1 cellular context compared by ENCODE assay signal in the genomic region with DNA sequence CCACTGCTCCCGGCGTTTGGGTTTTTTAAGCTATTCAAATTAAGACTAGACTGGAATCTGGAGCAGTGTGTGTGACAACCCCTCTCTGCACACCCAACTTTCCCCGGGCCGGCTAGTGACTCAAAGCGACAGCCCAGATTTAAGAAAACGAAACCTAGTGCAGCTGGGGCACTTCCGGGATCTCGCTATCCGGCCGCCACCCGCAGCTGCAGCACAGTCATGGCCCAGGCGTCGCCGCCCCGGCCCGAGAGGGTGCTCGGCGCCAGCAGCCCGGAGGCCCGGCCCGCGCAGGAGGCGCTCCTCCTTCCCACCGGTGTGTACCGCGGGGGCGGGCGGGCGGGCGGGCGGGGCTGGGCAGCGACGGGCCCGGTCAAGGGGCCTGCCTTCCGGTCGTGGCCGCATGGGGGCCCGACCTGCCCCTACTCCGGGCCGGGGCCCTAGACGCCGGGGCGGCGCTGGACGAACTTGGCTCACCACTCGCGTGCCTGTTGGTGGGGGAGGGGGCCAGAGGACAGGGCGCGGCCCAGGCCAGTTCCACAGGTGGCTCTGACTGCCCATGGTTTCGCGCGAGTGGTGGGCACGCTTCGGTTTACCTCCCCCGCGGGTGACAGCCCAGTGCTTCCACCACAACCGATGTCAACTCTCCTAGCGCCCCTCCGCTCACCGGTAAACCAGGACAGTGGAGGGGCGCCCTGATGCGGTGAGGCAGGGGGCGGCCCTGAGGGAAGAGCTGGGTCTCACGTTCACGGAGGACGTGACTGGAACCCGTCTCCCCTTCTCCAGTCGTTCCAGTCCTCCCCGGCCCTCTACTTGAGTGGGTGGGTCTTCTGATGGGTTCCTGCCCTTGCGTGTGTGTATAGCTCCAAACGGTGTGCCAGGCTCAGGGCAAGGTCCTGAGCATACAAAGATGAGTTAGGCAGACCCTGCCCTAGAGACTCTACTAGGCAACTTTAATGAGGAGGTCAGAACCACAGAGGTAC.
TF ChIP-seq lines count a peak whose summit lies in the region.

TSS of gene PHF11 (plus strand) at position 171 of the 980 bp plus-strand sequence. CDS start at position 220, 49 bp downstream.

TF ChIP-seq in HepG2, 621 proteins besides CTCF, POLR2A, EP300 and RAD21 (continued from another document and continues in another):
- TF ChIP-seq, protein P1, sequence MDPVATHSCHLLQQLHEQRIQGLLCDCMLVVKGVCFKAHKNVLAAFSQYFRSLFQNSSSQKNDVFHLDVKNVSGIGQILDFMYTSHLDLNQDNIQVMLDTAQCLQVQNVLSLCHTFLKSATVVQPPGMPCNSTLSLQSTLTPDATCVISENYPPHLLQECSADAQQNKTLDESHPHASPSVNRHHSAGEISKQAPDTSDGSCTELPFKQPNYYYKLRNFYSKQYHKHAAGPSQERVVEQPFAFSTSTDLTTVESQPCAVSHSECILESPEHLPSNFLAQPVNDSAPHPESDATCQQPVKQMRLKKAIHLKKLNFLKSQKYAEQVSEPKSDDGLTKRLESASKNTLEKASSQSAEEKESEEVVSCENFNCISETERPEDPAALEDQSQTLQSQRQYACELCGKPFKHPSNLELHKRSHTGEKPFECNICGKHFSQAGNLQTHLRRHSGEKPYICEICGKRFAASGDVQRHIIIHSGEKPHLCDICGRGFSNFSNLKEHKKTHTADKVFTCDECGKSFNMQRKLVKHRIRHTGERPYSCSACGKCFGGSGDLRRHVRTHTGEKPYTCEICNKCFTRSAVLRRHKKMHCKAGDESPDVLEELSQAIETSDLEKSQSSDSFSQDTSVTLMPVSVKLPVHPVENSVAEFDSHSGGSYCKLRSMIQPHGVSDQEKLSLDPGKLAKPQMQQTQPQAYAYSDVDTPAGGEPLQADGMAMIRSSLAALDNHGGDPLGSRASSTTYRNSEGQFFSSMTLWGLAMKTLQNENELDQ (CRISPR knock-in tag; IDR thresholded peaks at IDR 0.05; ENCODE audit: borderline replicate concordance) = no peak
- no peak for TF ChIP-seq EHMT2 (IDR thresholded peaks at IDR 0.05; ENCODE audit: borderline replicate concordance, low read depth, low read length)
- 0 out of 2 replicates have a peak, but pooled peaks have one; percentile 11 for TF ChIP-seq ZNF280D (CRISPR knock-in tag; IDR thresholded peaks at IDR 0.05)
- peak; percentile 73; the same call in 1 of the 2 replicates for TF ChIP-seq ZNF670 (CRISPR knock-in tag; IDR thresholded peaks at IDR 0.05; ENCODE audit: borderline replicate concordance)
- peak; percentile 65; the same call in 1 of the 2 replicates for TF ChIP-seq ZNF768 (CRISPR knock-in tag; IDR thresholded peaks at IDR 0.05)
- no peak for TF ChIP-seq SMC3 (IDR thresholded peaks at IDR 0.05; ENCODE audit: low read length)
- TF ChIP-seq, protein P2, sequence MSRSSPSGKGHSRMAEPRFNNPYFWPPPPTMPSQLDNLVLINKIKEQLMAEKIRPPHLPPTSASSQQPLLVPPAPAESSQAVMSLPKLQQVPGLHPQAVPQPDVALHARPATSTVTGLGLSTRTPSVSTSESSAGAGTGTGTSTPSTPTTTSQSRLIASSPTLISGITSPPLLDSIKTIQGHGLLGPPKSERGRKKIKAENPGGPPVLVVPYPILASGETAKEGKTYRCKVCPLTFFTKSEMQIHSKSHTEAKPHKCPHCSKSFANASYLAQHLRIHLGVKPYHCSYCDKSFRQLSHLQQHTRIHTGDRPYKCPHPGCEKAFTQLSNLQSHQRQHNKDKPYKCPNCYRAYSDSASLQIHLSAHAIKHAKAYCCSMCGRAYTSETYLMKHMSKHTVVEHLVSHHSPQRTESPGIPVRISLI (CRISPR knock-in tag; IDR thresholded peaks at IDR 0.05; ENCODE audit: borderline replicate concordance) = no peak; the same call in 1 of the 2 replicates
- no peak for TF ChIP-seq HOXA9 (CRISPR knock-in tag; IDR thresholded peaks at IDR 0.05; ENCODE audit: borderline replicate concordance)
- TF ChIP-seq POLR2G (IDR thresholded peaks at IDR 0.05; ENCODE audit: low read depth, low read length) = peak; percentile 77
- peak; percentile 45; the same call in 1 of the 2 replicates for TF ChIP-seq ZMAT3 (CRISPR knock-in tag; conservative IDR thresholded peaks at IDR 0.05)
- TF ChIP-seq BCL6 (CRISPR knock-in tag; IDR thresholded peaks at IDR 0.05) = peak; percentile 33; the same call in 1 of the 2 replicates
- no peak for TF ChIP-seq ZBTB46 (CRISPR knock-in tag; IDR thresholded peaks at IDR 0.05; ENCODE audit: borderline replicate concordance)
- TF ChIP-seq DDIT3 (CRISPR knock-in tag; IDR thresholded peaks at IDR 0.05) = no peak
- TF ChIP-seq YEATS2 (CRISPR knock-in tag; IDR thresholded peaks at IDR 0.05; ENCODE audit: borderline replicate concordance) = peak; percentile 12; the same call in 1 of the 2 replicates
- TF ChIP-seq MIER2 (CRISPR knock-in tag; IDR thresholded peaks at IDR 0.05) = no peak
- TF ChIP-seq ZNF326 (CRISPR knock-in tag; IDR thresholded peaks at IDR 0.05; ENCODE audit: borderline replicate concordance) = no peak
- peak; percentile 81; the same call in 1 of the 2 replicates for TF ChIP-seq ZNF788 (CRISPR knock-in tag; IDR thresholded peaks at IDR 0.05; ENCODE audit: borderline replicate concordance)
- TF ChIP-seq PATZ1 (CRISPR knock-in tag; IDR thresholded peaks at IDR 0.05) = peak; percentile 86
- peak; percentile 39 for TF ChIP-seq PTBP1 (IDR thresholded peaks at IDR 0.05; ENCODE audit: low read depth, low read length, poor library complexity, severe bottlenecking)
- no peak for TF ChIP-seq NCOA1 (CRISPR knock-in tag; IDR thresholded peaks at IDR 0.05)
- no peak for TF ChIP-seq ERF (CRISPR knock-in tag; IDR thresholded peaks at IDR 0.05)
- TF ChIP-seq ZNF703 (CRISPR knock-in tag; IDR thresholded peaks at IDR 0.05; ENCODE audit: borderline replicate concordance) = no peak
- TF ChIP-seq, protein P3, sequence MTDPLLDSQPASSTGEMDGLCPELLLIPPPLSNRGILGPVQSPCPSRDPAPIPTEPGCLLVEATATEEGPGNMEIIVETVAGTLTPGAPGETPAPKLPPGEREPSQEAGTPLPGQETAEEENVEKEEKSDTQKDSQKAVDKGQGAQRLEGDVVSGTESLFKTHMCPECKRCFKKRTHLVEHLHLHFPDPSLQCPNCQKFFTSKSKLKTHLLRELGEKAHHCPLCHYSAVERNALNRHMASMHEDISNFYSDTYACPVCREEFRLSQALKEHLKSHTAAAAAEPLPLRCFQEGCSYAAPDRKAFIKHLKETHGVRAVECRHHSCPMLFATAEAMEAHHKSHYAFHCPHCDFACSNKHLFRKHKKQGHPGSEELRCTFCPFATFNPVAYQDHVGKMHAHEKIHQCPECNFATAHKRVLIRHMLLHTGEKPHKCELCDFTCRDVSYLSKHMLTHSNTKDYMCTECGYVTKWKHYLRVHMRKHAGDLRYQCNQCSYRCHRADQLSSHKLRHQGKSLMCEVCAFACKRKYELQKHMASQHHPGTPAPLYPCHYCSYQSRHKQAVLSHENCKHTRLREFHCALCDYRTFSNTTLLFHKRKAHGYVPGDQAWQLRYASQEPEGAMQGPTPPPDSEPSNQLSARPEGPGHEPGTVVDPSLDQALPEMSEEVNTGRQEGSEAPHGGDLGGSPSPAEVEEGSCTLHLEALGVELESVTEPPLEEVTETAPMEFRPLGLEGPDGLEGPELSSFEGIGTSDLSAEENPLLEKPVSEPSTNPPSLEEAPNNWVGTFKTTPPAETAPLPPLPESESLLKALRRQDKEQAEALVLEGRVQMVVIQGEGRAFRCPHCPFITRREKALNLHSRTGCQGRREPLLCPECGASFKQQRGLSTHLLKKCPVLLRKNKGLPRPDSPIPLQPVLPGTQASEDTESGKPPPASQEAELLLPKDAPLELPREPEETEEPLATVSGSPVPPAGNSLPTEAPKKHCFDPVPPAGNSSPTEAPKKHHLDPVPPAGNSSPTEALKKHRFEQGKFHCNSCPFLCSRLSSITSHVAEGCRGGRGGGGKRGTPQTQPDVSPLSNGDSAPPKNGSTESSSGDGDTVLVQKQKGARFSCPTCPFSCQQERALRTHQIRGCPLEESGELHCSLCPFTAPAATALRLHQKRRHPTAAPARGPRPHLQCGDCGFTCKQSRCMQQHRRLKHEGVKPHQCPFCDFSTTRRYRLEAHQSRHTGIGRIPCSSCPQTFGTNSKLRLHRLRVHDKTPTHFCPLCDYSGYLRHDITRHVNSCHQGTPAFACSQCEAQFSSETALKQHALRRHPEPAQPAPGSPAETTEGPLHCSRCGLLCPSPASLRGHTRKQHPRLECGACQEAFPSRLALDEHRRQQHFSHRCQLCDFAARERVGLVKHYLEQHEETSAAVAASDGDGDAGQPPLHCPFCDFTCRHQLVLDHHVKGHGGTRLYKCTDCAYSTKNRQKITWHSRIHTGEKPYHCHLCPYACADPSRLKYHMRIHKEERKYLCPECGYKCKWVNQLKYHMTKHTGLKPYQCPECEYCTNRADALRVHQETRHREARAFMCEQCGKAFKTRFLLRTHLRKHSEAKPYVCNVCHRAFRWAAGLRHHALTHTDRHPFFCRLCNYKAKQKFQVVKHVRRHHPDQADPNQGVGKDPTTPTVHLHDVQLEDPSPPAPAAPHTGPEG (CRISPR knock-in tag; IDR thresholded peaks at IDR 0.05) = no peak
- peak; percentile 62; the same call in 1 of the 2 replicates for TF ChIP-seq MXD1 (CRISPR knock-in tag; IDR thresholded peaks at IDR 0.05)
- no peak for TF ChIP-seq ATF7-NPFF (CRISPR knock-in tag; IDR thresholded peaks at IDR 0.05; ENCODE audit: low read depth)
- peak; percentile 66; the same call in 1 of the 2 replicates for TF ChIP-seq HIC2 (CRISPR knock-in tag; IDR thresholded peaks at IDR 0.05; ENCODE audit: low read depth)
- TF ChIP-seq CEBPB (IDR thresholded peaks at IDR 0.05; ENCODE audit: borderline replicate concordance, low read depth, low read length) = no peak
- TF ChIP-seq HIVEP1 (CRISPR knock-in tag; IDR thresholded peaks at IDR 0.05) = peak; percentile 38; the same call in 1 of the 2 replicates
- TF ChIP-seq RFX5 (IDR thresholded peaks at IDR 0.05; ENCODE audit: low read depth, low read length) = no peak
- TF ChIP-seq ZNF652 (CRISPR knock-in tag; IDR thresholded peaks at IDR 0.05; ENCODE audit: borderline replicate concordance, low read depth) = no peak
- TF ChIP-seq SMYD3 (CRISPR knock-in tag; IDR thresholded peaks at IDR 0.05) = no peak
- peak; percentile 71 for TF ChIP-seq TBX2 (CRISPR knock-in tag; IDR thresholded peaks at IDR 0.05; ENCODE audit: borderline replicate concordance)
- TF ChIP-seq SIN3A (IDR thresholded peaks at IDR 0.05; ENCODE audit: borderline replicate concordance, low read depth, low read length) = peak; percentile 32; the same call in 1 of the 2 replicates
